28 cellular contexts compared by ENCODE assay signal in the genomic region with DNA sequence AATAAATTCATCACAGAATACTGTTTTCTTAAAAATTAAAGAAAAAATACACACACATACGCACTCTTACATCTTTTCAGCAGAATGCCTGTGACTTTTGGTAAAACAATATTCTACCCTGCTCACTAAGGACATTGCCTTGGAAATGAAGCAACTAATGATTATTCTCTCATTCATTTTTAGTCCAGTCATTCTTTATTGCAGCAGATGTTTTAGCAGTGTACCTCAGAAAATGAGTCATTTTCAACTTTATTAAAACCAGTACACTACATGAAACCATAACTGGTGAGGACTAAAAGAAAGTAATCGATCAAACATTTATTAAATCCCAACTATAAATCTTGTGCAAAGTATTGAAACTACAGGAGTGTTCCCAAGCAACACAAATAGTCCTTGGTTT.
DNase-seq lines count a peak whose midpoint lies in the region; ATAC-seq, FAIRE-seq and TF ChIP-seq lines count a peak whose summit lies in the region.
"Had no signal": no experiment of that assay in that cellular context is flagged by ENCODE, and none has a peak within 500 bp of the region (broad histone marks: within the 10 kb centered on the region; RNA-seq: fewer than 3 reads in every experiment).

No MANE protein-coding gene starts in this region.

- H3K9me2 ChIP-seq in SK-N-SH: peaks cover 3% of the 10 kb centered on the region; the same call in 1 of the 2 replicates

- POLR2A ChIA-PET in SK-N-SH (lab: Yijun Ruan, JAX): no interaction called here

- ATAC-seq in GM21360 (IDR thresholded peaks at IDR 0.05; ENCODE audit: unreplicated experiment): no peak
- ATAC-seq: left cardiac atrium, T-cell had no signal

- no peak overlapping the region for H3K27ac ChIP-seq in SK-N-SH (ENCODE audit: low read depth in 2 of 2, low read length in 1 of 2)
- H3K27ac ChIP-seq: BLaER1, tibial artery had no signal

- H4K20me1 ChIP-seq in SK-N-SH (ENCODE audit: insufficient read depth): no peaks in the 10 kb centered on the region
- H4K20me1 ChIP-seq: BLaER1 had no signal

- H3K9ac ChIP-seq in SK-N-SH: no peak overlapping the region
- H3K9ac ChIP-seq: BLaER1 had no signal

- DNase-seq in GM04504 (ENCODE audit: low read depth) (peak; percentile 15), SK-N-SH (no peak), fibroblast of pulmonary artery (ENCODE audit: low read depth) (peak; percentile 14), stromal cell of bone marrow (ENCODE audit: low read depth) (peak; percentile 26), NCI-H1930 (lab: John Stamatoyannopoulos, UW) (no peak), D721Med (ENCODE audit: insufficient read length, low spot score) (no peak)
- DNase-seq in activated T-cell treated with anti-CD3 and anti-CD28 coated beads, Interleukin-2, amount 50 U/mL, for 1 hour: no peak
- DNase-seq: activated T-cell treated with anti-CD3 and anti-CD28 coated beads, Interleukin-2, amount 50 U/mL, for 48 hours; Caco-2; effector CD8-positive, alpha-beta T cell; EL; H7; head of caudate nucleus; KBM-7; left cardiac atrium; NCI-H1694 treated with DMSO at 0.1 percent for 48 hours; NCI-H2227 treated with DMSO at 0.1 percent for 48 hours; NCI-H774; occipital lobe; retina; Right ventricle myocardium superior; stimulated activated CD4-positive, alpha-beta T cell treated with anti-CD3 and anti-CD28 coated beads, Interleukin-4, amount 100 ng/mL, for 1 hour; stimulated activated naive CD4-positive, alpha-beta T cell treated with Interleukin-2 at 50 U/mL for 16 hours; T-cell; tibial artery had no signal

- TF ChIP-seq EP300 in SK-N-SH (IDR thresholded peaks at IDR 0.05; ENCODE audit: borderline replicate concordance in 1 of 2, low read depth in 1 of 2, low read length in 1 of 2): no peak

- H3K9me3 ChIP-seq in SK-N-SH: 0 out of 2 replicates have a peak, but pooled peaks cover 4% of the 10 kb centered on the region
- H3K9me3 ChIP-seq: BLaER1, Caco-2, tibial artery had no signal

- H3K4me3 ChIP-seq in SK-N-SH (ENCODE audit: low read depth in 2 of 2, low read length in 1 of 2) (no peak overlapping the region), fibroblast of pulmonary artery (replicated peaks; ENCODE audit: low read depth, low read length) (no peak overlapping the region)
- H3K4me3 ChIP-seq: BLaER1, tibial artery had no signal

- H3K27me3 ChIP-seq in SK-N-SH (ENCODE audit: insufficient read depth): no peaks in the 10 kb centered on the region
- H3K27me3 ChIP-seq: BLaER1, tibial artery had no signal

- no peaks in the 10 kb centered on the region for H3K36me3 ChIP-seq in SK-N-SH (replicated peaks in 1 of 2; ENCODE audit: control insufficient read depth in 1 of 2, insufficient read depth in 2 of 2, low read length in 1 of 2)
- H3K36me3 ChIP-seq: BLaER1, tibial artery had no signal

- TF ChIP-seq RAD21 in SK-N-SH (IDR thresholded peaks at IDR 0.05; ENCODE audit: low read length): no peak

- no peak for FAIRE-seq in D721Med (lab: Jason Lieb, UNC)
- FAIRE-seq: TTC549 had no signal

- no peak for TF ChIP-seq CTCF in SK-N-SH (IDR thresholded peaks at IDR 0.05)
- TF ChIP-seq CTCF in fibroblast of pulmonary artery (IDR thresholded peaks at IDR 0.05; ENCODE audit: low read length, missing control alignments): no peak
- TF ChIP-seq CTCF in D721Med (IDR thresholded peaks at IDR 0.05; ENCODE audit: insufficient read depth, missing control alignments): no peak

- H3K79me2 ChIP-seq in SK-N-SH (ENCODE audit: insufficient read depth): no peaks in the 10 kb centered on the region

- CTCF ChIA-PET in SK-N-SH (lab: Yijun Ruan, JAX): no interaction called here

- peaks cover 10% of the 10 kb centered on the region for H3F3A ChIP-seq in SK-N-SH (replicated peaks; ENCODE audit: insufficient read depth)

- 0 out of 2 replicates have a peak overlapping the region, but pooled peaks have one; percentile 27 for H2AFZ ChIP-seq in SK-N-SH (ENCODE audit: low read depth)

- no peak overlapping the region for H3K4me2 ChIP-seq in SK-N-SH
- H3K4me2 ChIP-seq: BLaER1 had no signal

- 57% methylated on average over 2 of the region's 2 CpGs for WGBS in SK-N-SH (ENCODE audit: low lambda C conversion rate)

- no peaks in the 10 kb centered on the region; a peak in 1 of 4 replicates for H3K4me1 ChIP-seq in SK-N-SH (ENCODE audit: control insufficient read depth in 1 of 2, insufficient read depth in 2 of 2, low read depth in 1 of 2, low read length in 1 of 2)
- H3K4me1 ChIP-seq: BLaER1, Caco-2, tibial artery had no signal

TF ChIP-seq in SK-N-SH, 30 proteins besides CTCF, POLR2A, EP300 and RAD21:
- peak; percentile 30; the same call in 1 of the 2 replicates for TF ChIP-seq FOSL2 (IDR thresholded peaks at IDR 0.05; ENCODE audit: borderline replicate concordance, low read depth)
- TF ChIP-seq FOXJ3 (CRISPR knock-in tag; IDR thresholded peaks at IDR 0.05): no peak
- peak; percentile 62 for TF ChIP-seq TCF12 (IDR thresholded peaks at IDR 0.05)
- TF ChIP-seq, protein P1, sequence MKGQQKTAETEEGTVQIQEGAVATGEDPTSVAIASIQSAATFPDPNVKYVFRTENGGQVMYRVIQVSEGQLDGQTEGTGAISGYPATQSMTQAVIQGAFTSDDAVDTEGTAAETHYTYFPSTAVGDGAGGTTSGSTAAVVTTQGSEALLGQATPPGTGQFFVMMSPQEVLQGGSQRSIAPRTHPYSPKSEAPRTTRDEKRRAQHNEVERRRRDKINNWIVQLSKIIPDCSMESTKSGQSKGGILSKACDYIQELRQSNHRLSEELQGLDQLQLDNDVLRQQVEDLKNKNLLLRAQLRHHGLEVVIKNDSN (IDR thresholded peaks at IDR 0.05; ENCODE audit: borderline replicate concordance, low read depth): no peak
- TF ChIP-seq JUND (IDR thresholded peaks at IDR 0.05): no peak
- TF ChIP-seq TAF1 (IDR thresholded peaks at IDR 0.05; ENCODE audit: borderline replicate concordance, low read depth, low read length): no peak

Comparison
In these comparisons a context has a peak if more than half of its experiments do, and no peak if none do; other contexts are left out.
1. DNase-seq: peak in GM04504 (single experiment), fibroblast of pulmonary artery (single experiment) and stromal cell of bone marrow (single experiment); none in SK-N-SH (single experiment), activated T-cell treated with anti-CD3 and anti-CD28 coated beads, Interleukin-2, amount 50 U/mL, for 1 hour (single experiment), NCI-H1930 (0 of 2) and D721Med (single experiment).